In the genomic region with DNA sequence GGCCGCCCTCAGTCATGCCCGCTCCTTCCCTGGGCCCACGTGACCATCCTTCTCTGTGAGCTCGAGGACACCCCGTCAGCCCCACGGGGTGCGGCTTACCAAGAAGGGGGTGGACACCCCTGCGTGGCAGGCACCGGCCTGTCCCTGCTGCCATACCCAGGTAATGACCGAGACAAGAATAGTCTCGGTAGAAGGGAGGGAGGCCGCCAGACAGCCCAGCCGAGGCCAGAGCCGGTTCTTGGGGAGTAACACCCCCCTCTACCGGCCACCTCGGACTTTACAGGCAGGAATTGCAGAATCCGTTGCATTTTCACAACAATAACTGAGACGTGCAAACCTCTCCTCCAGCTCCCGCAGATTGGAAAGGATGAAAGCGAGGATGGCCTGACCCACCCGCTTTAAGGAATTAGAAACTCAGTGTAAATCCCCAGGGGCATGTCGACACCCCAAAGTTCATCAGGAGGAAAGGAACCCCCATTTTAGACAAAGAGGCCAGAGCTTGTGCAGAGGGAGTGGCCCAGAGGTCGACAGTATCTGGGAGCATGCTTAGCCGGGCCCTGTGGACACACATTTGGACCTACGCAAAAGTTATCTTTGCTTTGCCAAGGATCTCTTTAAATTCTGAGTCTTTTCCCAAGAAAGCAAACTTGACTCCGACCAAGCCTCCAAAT, we compare ENCODE assay signal across 8 cellular contexts.
DNase-seq lines count a peak whose midpoint lies in the region; ATAC-seq, FAIRE-seq and TF ChIP-seq lines count a peak whose summit lies in the region.

No MANE protein-coding gene starts in this region.

- CTCF ChIA-PET in CD8-positive, alpha-beta T cell (lab: Charles Lee): interaction anchor here (0.8 to 1.7 kb wide), 6 partner anchors 8 to 972 kb away, joined by 3 to 4 read pairs (median 3); no protein-coding TSS in a partner anchor

- H3K9ac ChIP-seq in astrocyte (ENCODE audit: low read length): no peak overlapping the region

- no peaks in the 10 kb centered on the region for H3K27me3 ChIP-seq in CD8-positive, alpha-beta T cell (ENCODE audit: insufficient read depth, low read length)
- H3K27me3 ChIP-seq in SJCRH30: no peaks in the 10 kb centered on the region
- peaks cover 6% of the 10 kb centered on the region for H3K27me3 ChIP-seq in astrocyte (ENCODE audit: insufficient read depth, low read length)

- ATAC-seq in CD8-positive, alpha-beta T cell: peak; percentile 34
- ATAC-seq in HG02852 (IDR thresholded peaks at IDR 0.05; ENCODE audit: unreplicated experiment) (peak; percentile 58), HG02623 (IDR thresholded peaks at IDR 0.05; ENCODE audit: unreplicated experiment) (no peak), GM18858 (IDR thresholded peaks at IDR 0.05; ENCODE audit: unreplicated experiment) (no peak)

- H2AFZ ChIP-seq in astrocyte (ENCODE audit: low read depth, low read length): no peak overlapping the region

- peaks cover 20% of the 10 kb centered on the region for H3K27me3 Mint-ChIP-seq in CD8-positive, alpha-beta T cell (ENCODE audit: low read depth)
- peaks cover 54% of the 10 kb centered on the region for H3K27me3 Mint-ChIP-seq in astrocyte (ENCODE audit: low read depth, unreplicated experiment)

- no peaks in the 10 kb centered on the region for H3K36me3 ChIP-seq in CD8-positive, alpha-beta T cell (ENCODE audit: insufficient read depth, low read length)
- H3K36me3 ChIP-seq in SJCRH30 (no peaks in the 10 kb centered on the region), astrocyte (ENCODE audit: insufficient read depth, low read length) (no peaks in the 10 kb centered on the region)

- peak; percentile 61 for TF ChIP-seq CTCF in CD8-positive, alpha-beta T cell (IDR thresholded peaks at IDR 0.05)
- TF ChIP-seq CTCF in astrocyte (IDR thresholded peaks at IDR 0.05; ENCODE audit: insufficient read depth, low read depth, low read length): peak; percentile 58

- no peaks in the 10 kb centered on the region for H3K79me2 ChIP-seq in astrocyte (ENCODE audit: insufficient read depth, low read length)

- H3K27ac Mint-ChIP-seq in CD8-positive, alpha-beta T cell: no peak overlapping the region
- no peak overlapping the region for H3K27ac Mint-ChIP-seq in astrocyte (ENCODE audit: unreplicated experiment)

- H3K4me2 ChIP-seq in astrocyte (ENCODE audit: low read length): no peak overlapping the region

- H3K4me1 ChIP-seq in CD8-positive, alpha-beta T cell (ENCODE audit: insufficient read depth, low read length): no peaks in the 10 kb centered on the region
- H3K4me1 ChIP-seq in SJCRH30: no peaks in the 10 kb centered on the region
- H3K4me1 ChIP-seq in astrocyte (ENCODE audit: insufficient read depth, low read length): no peaks in the 10 kb centered on the region

- no peaks in the 10 kb centered on the region for H4K20me1 ChIP-seq in astrocyte (ENCODE audit: insufficient read depth, low read length)

- H3K4me3 ChIP-seq in CD8-positive, alpha-beta T cell (ENCODE audit: low read depth, low read length): no peak overlapping the region
- H3K4me3 ChIP-seq in SJCRH30: no peak overlapping the region
- no peak overlapping the region for H3K4me3 ChIP-seq in astrocyte (ENCODE audit: insufficient read depth, low read depth, low read length)

- intact Hi-C loops in CD8-positive, alpha-beta T cell (cut with DNase I, micrococcal nuclease): loop anchor here in 1 of 2 experiments (5.0 kb wide), 1 partner anchor 568 kb away; no protein-coding TSS in a partner anchor

- no peak overlapping the region for H3K4me3 Mint-ChIP-seq in CD8-positive, alpha-beta T cell
- H3K4me3 Mint-ChIP-seq in astrocyte (ENCODE audit: unreplicated experiment): no peak overlapping the region

- POLR2A ChIA-PET in CD8-positive, alpha-beta T cell (lab: Charles Lee): no interaction called here

- peak in 3 of 7 experiments; percentile 29 to 56 (median 33) for DNase-seq in CD8-positive, alpha-beta T cell
- DNase-seq in SJCRH30 (peak; percentile 32 to 59), astrocyte (ENCODE audit: low read depth) (peak; percentile 8), iPS-NIHi7 (ENCODE audit: extremely low spot score) (peak; percentile 85)
- DNase-seq in stimulated activated CD4-positive, alpha-beta T cell treated with anti-CD3 and anti-CD28 coated beads, Interleukin-1b, Interleukin-23, amount 100 ng/mL, for 4 hours (ENCODE audit: low read depth in 2 of 2): peak; percentile 20 to 35

- H3K9me3 Mint-ChIP-seq in CD8-positive, alpha-beta T cell: no peaks in the 10 kb centered on the region
- H3K9me3 Mint-ChIP-seq in astrocyte (ENCODE audit: unreplicated experiment): no peaks in the 10 kb centered on the region

- H3K4me1 Mint-ChIP-seq in CD8-positive, alpha-beta T cell (ENCODE audit: low read depth): peaks cover 2% of the 10 kb centered on the region
- H3K4me1 Mint-ChIP-seq in astrocyte (ENCODE audit: low read depth, unreplicated experiment): peaks cover 3% of the 10 kb centered on the region

- H3K36me3 Mint-ChIP-seq in CD8-positive, alpha-beta T cell: no peaks in the 10 kb centered on the region
- no peaks in the 10 kb centered on the region for H3K36me3 Mint-ChIP-seq in astrocyte (ENCODE audit: low read depth, unreplicated experiment)

- H3K27ac ChIP-seq in CD8-positive, alpha-beta T cell (ENCODE audit: low read depth, low read length): no peak overlapping the region
- H3K27ac ChIP-seq in SJCRH30: no peak overlapping the region
- no peak overlapping the region for H3K27ac ChIP-seq in astrocyte (ENCODE audit: low read depth, low read length)

- no peak for FAIRE-seq in astrocyte (lab: Jason Lieb, UNC)

- H3K9me3 ChIP-seq in CD8-positive, alpha-beta T cell (ENCODE audit: low read length): no peaks in the 10 kb centered on the region
- H3K9me3 ChIP-seq in SJCRH30 (replicated peaks) (no peaks in the 10 kb centered on the region), astrocyte (ENCODE audit: insufficient read depth, low read depth, low read length) (no peaks in the 10 kb centered on the region)

Comparison
In these comparisons a context has a peak if more than half of its experiments do, and no peak if none do; other contexts are left out.
1. ATAC-seq: peak in CD8-positive, alpha-beta T cell (single experiment) and HG02852 (single experiment); none in HG02623 (single experiment) and GM18858 (single experiment).